ENCODE assay signal across 8 cellular contexts in genomic region chr9:136050706-136051567, GRCh38. TPM values are rescaled to one million over a fixed set of nuclear protein-coding genes. Genes with fewer than 3 reads are reported as not detected.
DNase-seq lines count a peak whose midpoint lies in the region; ATAC-seq, FAIRE-seq and TF ChIP-seq lines count a peak whose summit lies in the region.

No MANE protein-coding gene starts in this region.

- H3K4me1 Mint-ChIP-seq in brain: peaks cover 50% of the 10 kb centered on the region

- DNase-seq in HAP-1 (ENCODE audit: low spot score in 2 of 2) (peak; percentile 32 to 45), keratinocyte (ENCODE audit: low read depth, low spot score) (no peak), stomach (no peak)
- no peak for DNase-seq in stimulated activated naive CD4-positive, alpha-beta T cell treated with Interleukin-2 at 50 U/mL for 16 hours (lab: John Stamatoyannopoulos, UW)

- TF ChIP-seq POLR2A in stomach (IDR thresholded peaks at IDR 0.05): no peak

- H3K36me3 ChIP-seq in HAP-1 (replicated peaks): peaks cover 39% of the 10 kb centered on the region
- peaks cover 13 to 17% of the 10 kb centered on the region in 2 experiments for H3K36me3 ChIP-seq in keratinocyte (ENCODE audit: control insufficient read depth in 2 of 2, extremely low read depth in 1 of 2, insufficient read depth in 2 of 2, low read length in 2 of 2)
- H3K36me3 ChIP-seq in stomach: peaks cover 15 to 44% (median 42%) of the 10 kb centered on the region in 4 donors

- peaks cover 12% of the 10 kb centered on the region for H4K20me1 ChIP-seq in keratinocyte (ENCODE audit: control insufficient read depth, extremely low read depth, insufficient read depth, low read length)

- H3K79me2 ChIP-seq in keratinocyte (ENCODE audit: control insufficient read depth, insufficient read depth, low read length): peaks cover 54% of the 10 kb centered on the region

- peak overlapping the region in 1 of 5 experiments; percentile 62 for H3K27ac Mint-ChIP-seq in brain

- TF ChIP-seq EP300 in stomach (IDR thresholded peaks at IDR 0.05): no peak

- peak in 1 of 2 experiments; percentile 29 for TF ChIP-seq CTCF in brain (conservative IDR thresholded peaks at IDR 0.05)
- no peak for TF ChIP-seq CTCF in keratinocyte (optimal IDR thresholded peaks at IDR 0.05 in 1 of 3, IDR thresholded peaks at IDR 0.05 in 1 of 3, conservative IDR thresholded peaks at IDR 0.05 in 1 of 3; ENCODE audit: extremely low read depth in 1 of 3, insufficient read depth in 2 of 3, low read length in 3 of 3)
- no peak for TF ChIP-seq CTCF in stomach (IDR thresholded peaks at IDR 0.05)

- intact Hi-C loops in stomach (cut with DNase I; ENCODE audit: low total_unique reads): no loop called here

- ATAC-seq in HG03135 (IDR thresholded peaks at IDR 0.05; ENCODE audit: unreplicated experiment): no peak
- no peak for ATAC-seq in HG03521 (IDR thresholded peaks at IDR 0.05; ENCODE audit: unreplicated experiment)
- ATAC-seq in HG03108 (IDR thresholded peaks at IDR 0.05; ENCODE audit: unreplicated experiment): no peak

- H3K4me3 Mint-ChIP-seq in brain: peak overlapping the region; percentile 61 to 81 (median 76)

- H3K36me3 Mint-ChIP-seq in brain: no peaks in the 10 kb centered on the region

- no peak for FAIRE-seq in keratinocyte (lab: Jason Lieb, UNC)

- H3K9me1 ChIP-seq in keratinocyte (ENCODE audit: control insufficient read depth, extremely low read depth, insufficient read depth, low read length): no peaks in the 10 kb centered on the region

- H3K27ac ChIP-seq in keratinocyte (ENCODE audit: control insufficient read depth, insufficient read depth, low read length): peak overlapping the region; percentile 31
- peak overlapping the region; percentile 28 to 90 (median 83) for H3K27ac ChIP-seq in stomach

- H3K9me3 Mint-ChIP-seq in brain: no peaks in the 10 kb centered on the region

- H2AFZ ChIP-seq in keratinocyte (ENCODE audit: control insufficient read depth, low read length): no peak overlapping the region

- H3K27me3 ChIP-seq in HAP-1 (ENCODE audit: low read depth) (no peaks in the 10 kb centered on the region), keratinocyte (ENCODE audit: control insufficient read depth, extremely low read depth, insufficient read depth, low read length) (no peaks in the 10 kb centered on the region), stomach (no peaks in the 10 kb centered on the region)

- in situ Hi-C loops in HAP-1 (cut with MboI; ENCODE audit: low sequenced_read_pairs): no loop called here

- H3K9me3 ChIP-seq in HAP-1: no peaks in the 10 kb centered on the region
- no peaks in the 10 kb centered on the region for H3K9me3 ChIP-seq in keratinocyte (ENCODE audit: control insufficient read depth, low read depth, low read length)
- H3K9me3 ChIP-seq in stomach: no peaks in the 10 kb centered on the region

- peak overlapping the region; percentile 65 for H3K9ac ChIP-seq in keratinocyte (ENCODE audit: control insufficient read depth, extremely low read depth, insufficient read depth, low read length)

- dilution Hi-C loops in keratinocyte (cut with MboI; ENCODE audit: extremely low pct_ligation_motif_present, low sequenced_read_pairs): no loop called here

- H3K4me3 ChIP-seq in HAP-1: peak overlapping the region; percentile 37
- H3K4me3 ChIP-seq in keratinocyte (ENCODE audit: control insufficient read depth in 2 of 3, extremely low read depth in 1 of 3, insufficient read depth in 2 of 3, low read depth in 1 of 3, low read length in 3 of 3): peak overlapping the region; percentile 42 to 69 (median 56)
- H3K4me3 ChIP-seq in stomach: peak overlapping the region; percentile 44 to 68 (median 54)

- peak overlapping the region; percentile 91 for H3K4me2 ChIP-seq in keratinocyte (ENCODE audit: control insufficient read depth, extremely low read depth, insufficient read depth, low read depth, low read length)

- peaks cover 30% of the 10 kb centered on the region for H3K4me1 ChIP-seq in HAP-1
- peaks cover 24% of the 10 kb centered on the region for H3K4me1 ChIP-seq in keratinocyte (ENCODE audit: control insufficient read depth, extremely low read depth, insufficient read depth, low read length)
- peaks cover 60 to 100% (median 76%) of the 10 kb centered on the region in 4 donors for H3K4me1 ChIP-seq in stomach

- 7 to 28% (median 11%) methylated on average over 17 to 66 of the region's 66 CpGs for WGBS in stomach, 5 donors

- peaks cover 5% of the 10 kb centered on the region for H3K27me3 Mint-ChIP-seq in brain

RNA-seq across cellular contexts. Expression of gene NACC2, which starts 44.2 kb away (rescaled TPM):
- polyA plus RNA-seq in brain (ENCODE audit: insufficient read depth, low read depth, low replicate concordance): 20.6 TPM
- 4.6 to 7.4 TPM (median 6.6 TPM) in 3 replicates for polyA plus RNA-seq in keratinocyte
- 2.4 TPM for polyA plus RNA-seq in keratinocyte (2011; ENCODE audit: low read depth)
- 3.9 and 7.6 TPM in 2 replicates for polyA plus RNA-seq in keratinocyte (2011; cell fraction: cytosol; rRNA removed)
- polyA plus RNA-seq in keratinocyte (2011; cell fraction: nucleus; rRNA removed): 16.1 and 18.5 TPM in 2 replicates
- 3.7 and 10.0 TPM in 2 replicates for polyA plus RNA-seq in keratinocyte (2012; ENCODE audit: low replicate concordance)
- polyA minus RNA-seq in keratinocyte: 10.5 to 18.5 TPM (median 14.2 TPM) in 3 replicates
- 28.0 TPM for polyA minus RNA-seq in keratinocyte (2011; cell fraction: cytosol; rRNA and poly(A)+ RNA removed)
- polyA minus RNA-seq in keratinocyte (2011; cell fraction: nucleus; rRNA and poly(A)+ RNA removed): 20.9 and 22.5 TPM in 2 replicates
- total RNA-seq in stomach: 10 to 100 TPM in 4 of 5 donors, 1 to 10 TPM in 1; 9.5 to 69.2 (median 16.1) TPM
- polyA plus RNA-seq in stomach: 1 to 10 TPM; 4.1 to 7.0 (median 6.6) TPM

Comparison
In these comparisons a context has a peak if more than half of its experiments do, and no peak if none do; other contexts are left out.
1. DNase-seq: peak in HAP-1 (2 of 2); none in keratinocyte (single experiment), stomach (single experiment) and stimulated activated naive CD4-positive, alpha-beta T cell treated with Interleukin-2 at 50 U/mL for 16 hours (single experiment).
2. Peak in every context shown above with its lines, with median percentiles within 50 percentile points of each other: H3K4me3 ChIP-seq.